Comparison of ENCODE assay signal across 1 cellular context in the genomic region with DNA sequence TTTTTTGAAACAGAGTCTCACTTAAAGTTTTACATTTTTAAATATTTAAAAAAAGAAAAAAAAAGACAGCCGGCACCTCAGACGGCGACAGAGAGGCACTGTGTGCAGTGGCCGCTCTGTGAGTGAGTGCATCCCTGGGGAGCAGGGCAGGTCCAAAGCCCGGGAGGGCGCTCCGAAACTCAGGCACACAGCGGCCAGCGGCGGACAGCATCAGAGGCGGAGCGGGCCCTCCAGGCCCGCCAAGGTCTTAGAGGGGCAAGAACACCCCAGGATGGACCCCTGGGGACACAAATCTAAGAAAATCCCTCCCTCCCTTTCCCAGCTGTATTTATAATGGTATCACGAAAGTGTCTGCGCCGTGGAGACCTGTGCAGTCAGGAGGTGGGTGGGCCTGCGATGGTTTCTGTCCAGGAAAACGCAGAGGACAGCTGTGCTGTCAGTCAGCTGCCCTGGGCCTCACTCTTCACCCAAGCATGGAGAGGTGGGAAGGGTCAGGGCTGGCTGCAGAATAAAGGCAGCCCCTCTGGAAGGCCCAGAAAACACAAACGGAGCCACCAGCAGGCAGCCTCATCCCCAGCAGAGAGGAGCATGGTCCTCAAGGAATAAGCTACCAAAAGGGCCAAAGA.
TF ChIP-seq lines count a peak whose summit lies in the region.

No MANE protein-coding gene starts in this region.

TF ChIP-seq in K562, 482 proteins besides CTCF, POLR2A, EP300 and RAD21:
- TF ChIP-seq HMGN3 (IDR thresholded peaks at IDR 0.05; ENCODE audit: borderline replicate concordance, extremely low read depth, insufficient read length, low read depth, low read length) = peak; percentile 16
- no peak for TF ChIP-seq BCL6 (CRISPR knock-in tag; IDR thresholded peaks at IDR 0.05)
